24 cellular contexts compared by ENCODE assay signal in genomic region chr4:72919464-72919863, GRCh38.
"Had no signal": no experiment of that assay in that cellular context is flagged by ENCODE, and none has a peak within 500 bp of the region (broad histone marks: within the 10 kb centered on the region; RNA-seq: fewer than 3 reads in every experiment).

No MANE protein-coding gene starts in this region.

- H3K27ac ChIP-seq: neutrophil, pancreas, prostate gland, skin epidermis, spleen, stomach, thoracic aorta, thyroid gland, tibial nerve, upper lobe of left lung, vagina had no signal

- H3K27me3 ChIP-seq: neutrophil, pancreas, spleen, stomach, thyroid gland, tibial nerve, upper lobe of left lung, vagina had no signal

- H3K9me3 ChIP-seq: neutrophil, pancreas, prostate gland, thoracic aorta, thyroid gland, upper lobe of left lung, vagina had no signal

- DNase-seq: naive thymus-derived CD4-positive, alpha-beta T cell; natural killer cell; pancreas; right cardiac atrium; spleen; stimulated activated CD4-positive, alpha-beta T cell treated with anti-CD3 and anti-CD28 coated beads, Interleukin-12 subunit alpha, Interleukin-12 subunit beta, amount 100 ng/mL, for 4 hours; stimulated activated CD4-positive, alpha-beta T cell treated with anti-CD3 and anti-CD28 coated beads, Interleukin-1b, Interleukin-23, amount 100 ng/mL, for 48 hours; stimulated activated CD4-positive, alpha-beta T cell treated with anti-CD3 and anti-CD28 coated beads, Interleukin-4, amount 100 ng/mL, for 1 hour; stimulated activated naive B cell treated with anti-CD40 and anti-IgM and Interleukin-4, amounts not matched to agents 10 μg/mL and 1 μg/mL and 100 μg/mL, for 72 hours; stimulated activated naive CD4-positive, alpha-beta T cell treated with Interleukin-2 at 50 U/mL for 16 hours; stomach; thyroid gland; trophoblast cell; upper lobe of left lung had no signal

- H3K4me2 ChIP-seq: smooth muscle cell had no signal

- H3K36me3 ChIP-seq: neutrophil, pancreas, prostate gland, spleen, stomach, thoracic aorta, thyroid gland, tibial nerve, upper lobe of left lung, vagina had no signal

- FAIRE-seq: pancreas, urothelium cell line had no signal

- H3K4me3 ChIP-seq: pancreas, prostate gland, skin epidermis, smooth muscle cell, spleen, stomach, thoracic aorta, thyroid gland, tibial nerve, upper lobe of left lung, vagina had no signal

- ATAC-seq: naive thymus-derived CD4-positive, alpha-beta T cell; natural killer cell; pancreas; right cardiac atrium; sciatic nerve; stimulated activated effector memory CD8-positive, alpha-beta T cell treated with anti-CD3 and anti-CD28 coated beads, Interleukin-12 subunit alpha, Interleukin-12 subunit beta, amount 100 ng/mL, for 72 hours; stimulated activated naive B cell treated with anti-CD40 and anti-IgM and Interleukin-4, amounts not matched to agents 10 μg/mL and 1 μg/mL and 100 μg/mL, for 72 hours had no signal

- H3K4me1 ChIP-seq: pancreas, prostate gland, spleen, thyroid gland, tibial nerve, upper lobe of left lung, vagina had no signal
